28 cellular contexts compared by ENCODE assay signal in genomic region chr17:17719199-17719940, GRCh38. TPM values are rescaled to one million over a fixed set of nuclear protein-coding genes. Genes with fewer than 3 reads are reported as not detected.
DNase-seq lines count a peak whose midpoint lies in the region; ATAC-seq, FAIRE-seq and TF ChIP-seq lines count a peak whose summit lies in the region.
"Had no signal": no experiment of that assay in that cellular context is flagged by ENCODE, and none has a peak within 500 bp of the region (broad histone marks: within the 10 kb centered on the region; RNA-seq: fewer than 3 reads in every experiment).

No MANE protein-coding gene starts in this region.

- H3K4me1 ChIP-seq in BLaER1, result peaks cover 90% of the 10 kb centered on the region
- H3K4me1 ChIP-seq: colonic mucosa had no signal

- H3K27ac Mint-ChIP-seq in brain, result peak overlapping the region in 3 of 5 experiments; percentile 27 to 42 (median 31)
- peak overlapping the region; percentile 4 for H3K27ac Mint-ChIP-seq in nephron progenitor cell
- H3K27ac Mint-ChIP-seq: activated CD8-positive, alpha-beta T cell treated with anti-CD3 and anti-CD28 coated beads for 36 hours; activated naive CD4-positive, alpha-beta T cell treated with anti-CD3 and anti-CD28 coated beads, Interleukin-2, amount 50 U/mL, for 24 hours; activated T-helper 17 cell treated with anti-CD3 and anti-CD28 coated beads, Interleukin-2, amount 50 U/mL, for 72 hours; natural killer cell had no signal

- H3K36me3 Mint-ChIP-seq in brain (no peaks in the 10 kb centered on the region), nephron progenitor cell (ENCODE audit: low read depth) (no peaks in the 10 kb centered on the region)
- H3K36me3 Mint-ChIP-seq: natural killer cell had no signal

- H3K27ac ChIP-seq in BLaER1, result no peak overlapping the region
- H3K27ac ChIP-seq: cardiac muscle cell, colonic mucosa, hepatocyte, SJSA1 had no signal

- H3K36me3 ChIP-seq in BLaER1, result peaks cover 25% of the 10 kb centered on the region
- H3K36me3 ChIP-seq: cardiac muscle cell, colonic mucosa, pancreas, right atrium auricular region, stomach had no signal

- H3K9ac ChIP-seq in BLaER1, result no peak overlapping the region

- peaks cover 30% of the 10 kb centered on the region for H3K27me3 ChIP-seq in BLaER1
- H3K27me3 ChIP-seq: colonic mucosa, hepatocyte, pancreas, right atrium auricular region, SJSA1 had no signal

- no peak for ATAC-seq in GM21576 (IDR thresholded peaks at IDR 0.05; ENCODE audit: unreplicated experiment)
- no peak for ATAC-seq in GM21390 (IDR thresholded peaks at IDR 0.05; ENCODE audit: unreplicated experiment)
- ATAC-seq: activated CD8-positive, alpha-beta T cell treated with anti-CD3 and anti-CD28 coated beads for 36 hours; activated T-helper 17 cell treated with anti-CD3 and anti-CD28 coated beads, Interleukin-2, amount 50 U/mL, for 72 hours; HCT116; mucosa of descending colon; natural killer cell had no signal

- H3K4me1 Mint-ChIP-seq in brain (peaks cover 71% of the 10 kb centered on the region), nephron progenitor cell (peaks cover 73% of the 10 kb centered on the region)

- DNase-seq in HTR-8/SVneo (ENCODE audit: insufficient read length, low spot score) (no peak), nephron progenitor cell (no peak)
- DNase-seq in activated effector memory CD4-positive, alpha-beta T cell treated with Interleukin-2 at 50 U/mL for 16 hours, result no peak
- DNase-seq: activated CD8-positive, alpha-beta T cell treated with anti-CD3 and anti-CD28 coated beads for 36 hours; amniotic stem cell; colonic mucosa; effector memory CD4-positive, alpha-beta T cell; foreskin melanocyte; mucosa of descending colon; natural killer cell; NCI-H146; NCI-H82; pancreas; stomach; T-helper 9 cell had no signal

- H3K9me3 Mint-ChIP-seq in brain (peaks cover 0 to 5% (median 0%) of the 10 kb centered on the region in 5 experiments), nephron progenitor cell (no peaks in the 10 kb centered on the region)
- H3K9me3 Mint-ChIP-seq: activated CD8-positive, alpha-beta T cell treated with anti-CD3 and anti-CD28 coated beads for 36 hours; activated naive CD4-positive, alpha-beta T cell treated with anti-CD3 and anti-CD28 coated beads, Interleukin-2, amount 50 U/mL, for 24 hours; activated T-helper 17 cell treated with anti-CD3 and anti-CD28 coated beads, Interleukin-2, amount 50 U/mL, for 72 hours; natural killer cell had no signal

- no peak overlapping the region for H3K4me3 Mint-ChIP-seq in brain
- H3K4me3 Mint-ChIP-seq in nephron progenitor cell, result no peak overlapping the region
- H3K4me3 Mint-ChIP-seq: activated CD8-positive, alpha-beta T cell treated with anti-CD3 and anti-CD28 coated beads for 36 hours; activated naive CD4-positive, alpha-beta T cell treated with anti-CD3 and anti-CD28 coated beads, Interleukin-2, amount 50 U/mL, for 24 hours; activated T-helper 17 cell treated with anti-CD3 and anti-CD28 coated beads, Interleukin-2, amount 50 U/mL, for 72 hours; natural killer cell had no signal

- peaks cover 5% of the 10 kb centered on the region for H3K27me3 Mint-ChIP-seq in brain
- H3K27me3 Mint-ChIP-seq in nephron progenitor cell (ENCODE audit: low read depth, poor library complexity), result peaks cover 10% of the 10 kb centered on the region

- peak overlapping the region; percentile 42; the same call in 1 of the 2 replicates for H3K4me2 ChIP-seq in BLaER1
- H3K4me2 ChIP-seq: hepatocyte had no signal

- no peak overlapping the region for H3K4me3 ChIP-seq in BLaER1
- H3K4me3 ChIP-seq: cardiac muscle cell, colonic mucosa, hepatocyte, mucosa of descending colon, pancreas, right atrium auricular region, SJSA1, stomach had no signal

- H4K20me1 ChIP-seq in BLaER1, result peaks cover 97% of the 10 kb centered on the region

- TF ChIP-seq CTCF in brain (conservative IDR thresholded peaks at IDR 0.05) (no peak), nephron progenitor cell (IDR thresholded peaks at IDR 0.05) (no peak)

- no peaks in the 10 kb centered on the region for H3K9me3 ChIP-seq in BLaER1
- H3K9me3 ChIP-seq: colonic mucosa, mucosa of descending colon, pancreas, right atrium auricular region, SJSA1, stomach had no signal

- FAIRE-seq in HTR-8/SVneo (lab: Jason Lieb, UNC), result peak; percentile 80
- FAIRE-seq: G401.6, pancreas, RCC 7860 had no signal

RNA-seq across cellular contexts. Expression of gene RAI1, which starts 38.1 kb away (rescaled TPM):
- 22.1 TPM for polyA plus RNA-seq in brain (ENCODE audit: insufficient read depth, low read depth, low replicate concordance)
